In genomic region chr2:142767847-142768246, GRCh38 we compare ENCODE assay signal across 26 cellular contexts.
"Had no signal": no experiment of that assay in that cellular context is flagged by ENCODE, and none has a peak within 500 bp of the region (broad histone marks: within the 10 kb centered on the region; RNA-seq: fewer than 3 reads in every experiment).

No MANE protein-coding gene starts in this region.

- H3K9ac ChIP-seq: neural progenitor cell, parathyroid adenoma had no signal

- FAIRE-seq: urothelium cell line had no signal

- H3K79me2 ChIP-seq: parathyroid adenoma had no signal

- ATAC-seq: natural killer cell; psoas muscle; right cardiac atrium; sciatic nerve; stimulated activated effector memory CD8-positive, alpha-beta T cell treated with anti-CD3 and anti-CD28 coated beads, Interleukin-12 subunit alpha, Interleukin-12 subunit beta, amount 100 ng/mL, for 72 hours; stimulated activated naive B cell treated with anti-CD40 and anti-IgM and Interleukin-4, amounts not matched to agents 10 μg/mL and 1 μg/mL and 100 μg/mL, for 72 hours had no signal

- DNase-seq: natural killer cell; occipital lobe; ovary; posterior cingulate gyrus; psoas muscle; right cardiac atrium; spleen; stimulated activated CD4-positive, alpha-beta T cell treated with anti-CD3 and anti-CD28 coated beads, Interleukin-12 subunit alpha, Interleukin-12 subunit beta, amount 100 ng/mL, for 4 hours; stimulated activated CD4-positive, alpha-beta T cell treated with anti-CD3 and anti-CD28 coated beads, Interleukin-1b, Interleukin-23, amount 100 ng/mL, for 48 hours; stimulated activated CD4-positive, alpha-beta T cell treated with anti-CD3 and anti-CD28 coated beads, Interleukin-4, amount 100 ng/mL, for 1 hour; stimulated activated naive B cell treated with anti-CD40 and anti-IgM and Interleukin-4, amounts not matched to agents 10 μg/mL and 1 μg/mL and 100 μg/mL, for 72 hours; stimulated activated naive CD4-positive, alpha-beta T cell treated with Interleukin-2 at 50 U/mL for 16 hours; stomach; thyroid gland; trophoblast cell; upper lobe of left lung had no signal

- H2AFZ ChIP-seq: neural progenitor cell, parathyroid adenoma had no signal

- H3K9me3 ChIP-seq: psoas muscle, thyroid gland had no signal

- H3K4me3 ChIP-seq: neural progenitor cell, ovary, psoas muscle, skin epidermis, smooth muscle cell, spleen, stomach, thoracic aorta, thyroid gland, tibial nerve, upper lobe of left lung, vagina had no signal

- H3K27me3 ChIP-seq: neural progenitor cell, ovary, spleen, stomach, thyroid gland, tibial nerve, upper lobe of left lung, vagina had no signal

- H3K4me2 ChIP-seq: neural progenitor cell, smooth muscle cell had no signal

- H3K4me1 ChIP-seq: neural progenitor cell, parathyroid adenoma, psoas muscle, spleen, stomach, thyroid gland, tibial nerve, upper lobe of left lung, vagina had no signal

- H3K27ac ChIP-seq: neural progenitor cell, ovary, parathyroid adenoma, psoas muscle, skin epidermis, spleen, stomach, thoracic aorta, thyroid gland, tibial nerve, upper lobe of left lung, vagina had no signal

- H3K36me3 ChIP-seq: neural progenitor cell, ovary, spleen, stomach, thoracic aorta, thyroid gland, tibial nerve, upper lobe of left lung, vagina had no signal
